Comparison of ENCODE assay signal across 24 cellular contexts in genomic region chr10:104452977-104453376, GRCh38.
"Had no signal": no experiment of that assay in that cellular context is flagged by ENCODE, and none has a peak within 500 bp of the region (broad histone marks: within the 10 kb centered on the region; RNA-seq: fewer than 3 reads in every experiment).

No MANE protein-coding gene starts in this region.

- H3K27ac ChIP-seq: neutrophil, pancreas, psoas muscle, right lobe of liver, sigmoid colon, stomach, tibial artery, transverse colon, upper lobe of right lung, uterus had no signal

- H3K27me3 ChIP-seq: neutrophil, pancreas, right lobe of liver, sigmoid colon, stomach, tibial artery, transverse colon, upper lobe of right lung, uterus had no signal

- H3K9me3 ChIP-seq: neutrophil, pancreas, psoas muscle, right lobe of liver, sigmoid colon, stomach, thoracic aorta, tibial artery, transverse colon, upper lobe of right lung, uterus had no signal

- H3K4me3 ChIP-seq: pancreas, psoas muscle, right lobe of liver, sigmoid colon, stomach, thoracic aorta, tibial artery, transverse colon, upper lobe of right lung, uterus had no signal

- H3K36me3 ChIP-seq: neutrophil, pancreas, right lobe of liver, sigmoid colon, stomach, thoracic aorta, tibial artery, transverse colon, upper lobe of right lung, uterus had no signal

- DNase-seq: naive thymus-derived CD8-positive, alpha-beta T cell; nephron progenitor cell; nucleus accumbens; pancreas; psoas muscle; right cardiac atrium; right lobe of liver; sigmoid colon; small intestine; stimulated activated CD4-positive, alpha-beta T cell treated with anti-CD3 and anti-CD28 coated beads, Interleukin-15, amount 100 ng/mL, for 24 hours; stimulated activated CD4-positive, alpha-beta T cell treated with anti-CD3 and anti-CD28 coated beads, Interleukin-2, amount 100 ng/mL, for 24 hours; stimulated activated CD4-positive, alpha-beta T cell treated with anti-CD3 and anti-CD28 coated beads, Interleukin-2, amount 100 ng/mL, for 48 hours; stimulated activated CD4-positive, alpha-beta T cell treated with anti-CD3 and anti-CD28 coated beads, Interleukin-4, amount 100 ng/mL, for 24 hours; stimulated activated naive B cell treated with anti-CD40 and anti-IgM and Interleukin-4, amounts not matched to agents 10 μg/mL and 1 μg/mL and 100 μg/mL, for 72 hours; stimulated activated naive CD4-positive, alpha-beta T cell treated with Interleukin-2 at 50 U/mL for 16 hours; stomach; tibial artery; transverse colon; upper lobe of right lung; uterus had no signal

- ATAC-seq: naive thymus-derived CD8-positive, alpha-beta T cell; natural killer cell treated with Interleukin-12 subunit alpha and Interleukin-12 subunit beta and Interleukin-15 and Interleukin-18, amount 100 ng/mL, for 72 hours; pancreas; psoas muscle; right cardiac atrium; right lobe of liver; stimulated activated effector memory CD8-positive, alpha-beta T cell treated with anti-CD3 and anti-CD28 coated beads, Interleukin-12 subunit alpha, Interleukin-12 subunit beta, amount 100 ng/mL, for 72 hours; stimulated activated naive B cell treated with anti-CD40 and anti-IgM and Interleukin-4, amounts not matched to agents 10 μg/mL and 1 μg/mL and 100 μg/mL, for 72 hours; upper lobe of right lung had no signal

- H3K4me1 ChIP-seq: pancreas, psoas muscle, right lobe of liver, sigmoid colon, stomach, transverse colon, upper lobe of right lung, uterus had no signal
